In the genomic region with DNA sequence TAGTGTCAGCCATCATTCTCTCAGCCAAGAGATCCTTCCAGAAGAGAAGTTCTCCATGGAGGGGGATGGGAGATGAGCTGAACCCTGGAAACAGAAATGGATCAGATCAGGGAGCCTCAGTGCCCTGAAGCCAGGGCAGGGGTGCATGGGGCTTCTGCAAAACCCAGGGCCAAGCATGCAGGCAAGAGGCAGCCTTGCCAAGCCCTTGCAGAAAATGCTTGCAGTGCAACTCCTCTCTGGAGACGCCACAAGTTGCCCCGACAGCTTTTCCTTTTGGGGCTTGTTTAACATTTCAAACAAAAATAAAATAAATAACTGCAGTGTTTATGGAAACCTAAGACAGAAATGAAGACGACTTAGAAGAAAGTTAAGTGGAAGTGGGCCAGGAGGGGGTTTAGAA, we compare ENCODE assay signal across 26 cellular contexts.
"Had no signal": no experiment of that assay in that cellular context is flagged by ENCODE, and none has a peak within 500 bp of the region (broad histone marks: within the 10 kb centered on the region; RNA-seq: fewer than 3 reads in every experiment).

No MANE protein-coding gene starts in this region.

- H3K4me2 ChIP-seq: neural progenitor cell, smooth muscle cell had no signal

- H3K27me3 ChIP-seq: heart left ventricle, neural progenitor cell, ovary, right atrium auricular region, right lobe of liver, suprapubic skin, tibial artery, upper lobe of right lung had no signal

- DNase-seq: heart left ventricle; islet precursor cell; left ventricle myocardium inferior; midbrain; mucosa of descending colon; naive thymus-derived CD8-positive, alpha-beta T cell; nephron progenitor cell; ovary; right lobe of liver; stimulated activated CD4-positive, alpha-beta T cell treated with anti-CD3 and anti-CD28 coated beads, Interleukin-1b, Interleukin-23, amount 100 ng/mL, for 48 hours; stimulated activated CD4-positive, alpha-beta T cell treated with anti-CD3 and anti-CD28 coated beads, Interleukin-2, amount 100 ng/mL, for 48 hours; stimulated activated CD4-positive, alpha-beta T cell treated with anti-CD3 and anti-CD28 coated beads, Interleukin-4, amount 100 ng/mL, for 4 hours; stimulated activated CD8-positive, alpha-beta memory T cell treated with anti-CD3 and anti-CD28 coated beads, Interleukin-4, amount 100 ng/mL, for 48 hours; stimulated activated naive CD8-positive, alpha-beta T cell treated with anti-CD3 and anti-CD28 coated beads, Interleukin-15, Interleukin-2, amounts not matched to agents 100 U/mL and 50 U/mL, for 24 hours; tibial artery; trophoblast cell; upper lobe of right lung had no signal

- H3K27ac ChIP-seq: neural progenitor cell, ovary, right atrium auricular region, right lobe of liver, suprapubic skin, thoracic aorta, tibial artery, upper lobe of right lung had no signal

- H3K9me3 ChIP-seq: heart left ventricle, left ventricle myocardium inferior, mucosa of descending colon, ovary, right atrium auricular region, right lobe of liver, suprapubic skin, thoracic aorta, tibial artery, upper lobe of right lung had no signal

- H3K9me3 Mint-ChIP-seq: neural progenitor cell had no signal

- H3K4me1 ChIP-seq: neural progenitor cell, right lobe of liver, upper lobe of right lung had no signal

- ATAC-seq: heart left ventricle; mucosa of descending colon; naive thymus-derived CD8-positive, alpha-beta T cell; right lobe of liver; stimulated activated memory B cell treated with anti-CD40 and anti-IgM and Interleukin-4, amounts not matched to agents 10 μg/mL and 1 μg/mL and 100 μg/mL, for 72 hours; stimulated activated naive CD8-positive, alpha-beta T cell treated with anti-CD3 and anti-CD28 coated beads, Interleukin-15, Interleukin-2, amounts not matched to agents 100 U/mL and 50 U/mL, for 24 hours; upper lobe of right lung had no signal

- H3K36me3 Mint-ChIP-seq: memory B cell; naive thymus-derived CD8-positive, alpha-beta T cell; neural progenitor cell; stimulated activated memory B cell treated with anti-CD40 and anti-IgM and Interleukin-4, amounts not matched to agents 10 μg/mL and 1 μg/mL and 100 μg/mL, for 72 hours had no signal

- H3K4me3 ChIP-seq: heart left ventricle, left ventricle myocardium inferior, lung, mucosa of descending colon, neural progenitor cell, ovary, right atrium auricular region, right lobe of liver, smooth muscle cell, suprapubic skin, thoracic aorta, tibial artery, upper lobe of right lung had no signal

- H3K36me3 ChIP-seq: heart left ventricle, left ventricle myocardium inferior, neural progenitor cell, ovary, right atrium auricular region, right lobe of liver, suprapubic skin, thoracic aorta, tibial artery, upper lobe of right lung had no signal

- H3K4me3 Mint-ChIP-seq: memory B cell; naive thymus-derived CD8-positive, alpha-beta T cell; nephron progenitor cell; neural progenitor cell; stimulated activated memory B cell treated with anti-CD40 and anti-IgM and Interleukin-4, amounts not matched to agents 10 μg/mL and 1 μg/mL and 100 μg/mL, for 72 hours had no signal

- H3K4me1 Mint-ChIP-seq: memory B cell; naive thymus-derived CD8-positive, alpha-beta T cell; stimulated activated memory B cell treated with anti-CD40 and anti-IgM and Interleukin-4, amounts not matched to agents 10 μg/mL and 1 μg/mL and 100 μg/mL, for 72 hours had no signal

- H3K9ac ChIP-seq: neural progenitor cell had no signal

- H2AFZ ChIP-seq: neural progenitor cell had no signal

- H3K27ac Mint-ChIP-seq: memory B cell; naive thymus-derived CD8-positive, alpha-beta T cell; nephron progenitor cell; neural progenitor cell; progenitor cell of endocrine pancreas; stimulated activated memory B cell treated with anti-CD40 and anti-IgM and Interleukin-4, amounts not matched to agents 10 μg/mL and 1 μg/mL and 100 μg/mL, for 72 hours had no signal
